Comparison of ENCODE assay signal across 1 cellular context in genomic region chr1:161612322-161613141, GRCh38.
TF ChIP-seq lines count a peak whose summit lies in the region.
"Not testable (repeated sequence)": the region's sequence is repeated elsewhere in the genome, so short reads cannot be mapped to it uniquely, and the experiment has no call there.

No MANE protein-coding gene starts in this region.

TF ChIP-seq in HepG2, 621 proteins besides CTCF, POLR2A, EP300 and RAD21 (continues in another document):
- 0 out of 2 replicates have a peak, but pooled peaks have one; percentile 19 for TF ChIP-seq KLF6 (CRISPR knock-in tag; IDR thresholded peaks at IDR 0.05)
- TF ChIP-seq HNRNPLL (IDR thresholded peaks at IDR 0.05; ENCODE audit: low read depth, low read length, poor library complexity, severe bottlenecking), result peak; percentile 86
- TF ChIP-seq, protein P1, sequence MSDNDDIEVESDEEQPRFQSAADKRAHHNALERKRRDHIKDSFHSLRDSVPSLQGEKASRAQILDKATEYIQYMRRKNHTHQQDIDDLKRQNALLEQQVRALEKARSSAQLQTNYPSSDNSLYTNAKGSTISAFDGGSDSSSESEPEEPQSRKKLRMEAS (IDR thresholded peaks at IDR 0.05), result 0 out of 2 replicates have a peak, but pooled peaks have one; percentile 4
- TF ChIP-seq, protein P2, sequence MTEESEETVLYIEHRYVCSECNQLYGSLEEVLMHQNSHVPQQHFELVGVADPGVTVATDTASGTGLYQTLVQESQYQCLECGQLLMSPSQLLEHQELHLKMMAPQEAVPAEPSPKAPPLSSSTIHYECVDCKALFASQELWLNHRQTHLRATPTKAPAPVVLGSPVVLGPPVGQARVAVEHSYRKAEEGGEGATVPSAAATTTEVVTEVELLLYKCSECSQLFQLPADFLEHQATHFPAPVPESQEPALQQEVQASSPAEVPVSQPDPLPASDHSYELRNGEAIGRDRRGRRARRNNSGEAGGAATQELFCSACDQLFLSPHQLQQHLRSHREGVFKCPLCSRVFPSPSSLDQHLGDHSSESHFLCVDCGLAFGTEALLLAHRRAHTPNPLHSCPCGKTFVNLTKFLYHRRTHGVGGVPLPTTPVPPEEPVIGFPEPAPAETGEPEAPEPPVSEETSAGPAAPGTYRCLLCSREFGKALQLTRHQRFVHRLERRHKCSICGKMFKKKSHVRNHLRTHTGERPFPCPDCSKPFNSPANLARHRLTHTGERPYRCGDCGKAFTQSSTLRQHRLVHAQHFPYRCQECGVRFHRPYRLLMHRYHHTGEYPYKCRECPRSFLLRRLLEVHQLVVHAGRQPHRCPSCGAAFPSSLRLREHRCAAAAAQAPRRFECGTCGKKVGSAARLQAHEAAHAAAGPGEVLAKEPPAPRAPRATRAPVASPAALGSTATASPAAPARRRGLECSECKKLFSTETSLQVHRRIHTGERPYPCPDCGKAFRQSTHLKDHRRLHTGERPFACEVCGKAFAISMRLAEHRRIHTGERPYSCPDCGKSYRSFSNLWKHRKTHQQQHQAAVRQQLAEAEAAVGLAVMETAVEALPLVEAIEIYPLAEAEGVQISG (CRISPR knock-in tag; IDR thresholded peaks at IDR 0.05), result peak; percentile 60
- peak; percentile 96 for TF ChIP-seq ZNF24 (IDR thresholded peaks at IDR 0.05)
- 0 out of 2 replicates have a peak, but pooled peaks have one; percentile 12 for TF ChIP-seq SIX4 (CRISPR knock-in tag; IDR thresholded peaks at IDR 0.05)
- TF ChIP-seq FOXA3 (CRISPR knock-in tag; IDR thresholded peaks at IDR 0.05), result peak; percentile 43; the same call in 1 of the 2 replicates
- peak; percentile 15; the same call in 1 of the 2 replicates for TF ChIP-seq RXRB (CRISPR knock-in tag; IDR thresholded peaks at IDR 0.05; ENCODE audit: borderline replicate concordance)
- 0 out of 2 replicates have a peak, but pooled peaks have one; percentile 45 for TF ChIP-seq NFYB (CRISPR knock-in tag; IDR thresholded peaks at IDR 0.05)
- TF ChIP-seq ZNF792 (CRISPR knock-in tag; IDR thresholded peaks at IDR 0.05), result peak; percentile 41; the same call in 1 of the 2 replicates
- TF ChIP-seq BCL6 (CRISPR knock-in tag; IDR thresholded peaks at IDR 0.05), result 0 out of 2 replicates have a peak, but pooled peaks have one; percentile 19
- peak; percentile 20; the same call in 1 of the 2 replicates for TF ChIP-seq SALL1 (CRISPR knock-in tag; IDR thresholded peaks at IDR 0.05)
- TF ChIP-seq HOXA5 (CRISPR knock-in tag; IDR thresholded peaks at IDR 0.05), result 0 out of 2 replicates have a peak, but pooled peaks have one; percentile 34
- peak; percentile 89; the same call in 1 of the 2 replicates for TF ChIP-seq MAF1 (CRISPR knock-in tag; IDR thresholded peaks at IDR 0.05; ENCODE audit: borderline replicate concordance)
- TF ChIP-seq ZBTB7B (CRISPR knock-in tag; IDR thresholded peaks at IDR 0.05), result 0 out of 2 replicates have a peak, but pooled peaks have one; percentile 46
- TF ChIP-seq ERF (CRISPR knock-in tag; IDR thresholded peaks at IDR 0.05), result peak; percentile 23; the same call in 1 of the 2 replicates
- TF ChIP-seq THAP11 (CRISPR knock-in tag; IDR thresholded peaks at IDR 0.05), result 0 out of 2 replicates have a peak, but pooled peaks have one; percentile 23
- peak; percentile 60; the same call in 1 of the 2 replicates for TF ChIP-seq ZNF580 (CRISPR knock-in tag; IDR thresholded peaks at IDR 0.05; ENCODE audit: borderline replicate concordance, low read depth)
- TF ChIP-seq, protein P3, sequence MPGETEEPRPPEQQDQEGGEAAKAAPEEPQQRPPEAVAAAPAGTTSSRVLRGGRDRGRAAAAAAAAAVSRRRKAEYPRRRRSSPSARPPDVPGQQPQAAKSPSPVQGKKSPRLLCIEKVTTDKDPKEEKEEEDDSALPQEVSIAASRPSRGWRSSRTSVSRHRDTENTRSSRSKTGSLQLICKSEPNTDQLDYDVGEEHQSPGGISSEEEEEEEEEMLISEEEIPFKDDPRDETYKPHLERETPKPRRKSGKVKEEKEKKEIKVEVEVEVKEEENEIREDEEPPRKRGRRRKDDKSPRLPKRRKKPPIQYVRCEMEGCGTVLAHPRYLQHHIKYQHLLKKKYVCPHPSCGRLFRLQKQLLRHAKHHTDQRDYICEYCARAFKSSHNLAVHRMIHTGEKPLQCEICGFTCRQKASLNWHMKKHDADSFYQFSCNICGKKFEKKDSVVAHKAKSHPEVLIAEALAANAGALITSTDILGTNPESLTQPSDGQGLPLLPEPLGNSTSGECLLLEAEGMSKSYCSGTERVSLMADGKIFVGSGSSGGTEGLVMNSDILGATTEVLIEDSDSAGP (CRISPR knock-in tag; IDR thresholded peaks at IDR 0.05; ENCODE audit: borderline replicate concordance), result peak; percentile 38; the same call in 1 of the 2 replicates
- TF ChIP-seq, protein P4, sequence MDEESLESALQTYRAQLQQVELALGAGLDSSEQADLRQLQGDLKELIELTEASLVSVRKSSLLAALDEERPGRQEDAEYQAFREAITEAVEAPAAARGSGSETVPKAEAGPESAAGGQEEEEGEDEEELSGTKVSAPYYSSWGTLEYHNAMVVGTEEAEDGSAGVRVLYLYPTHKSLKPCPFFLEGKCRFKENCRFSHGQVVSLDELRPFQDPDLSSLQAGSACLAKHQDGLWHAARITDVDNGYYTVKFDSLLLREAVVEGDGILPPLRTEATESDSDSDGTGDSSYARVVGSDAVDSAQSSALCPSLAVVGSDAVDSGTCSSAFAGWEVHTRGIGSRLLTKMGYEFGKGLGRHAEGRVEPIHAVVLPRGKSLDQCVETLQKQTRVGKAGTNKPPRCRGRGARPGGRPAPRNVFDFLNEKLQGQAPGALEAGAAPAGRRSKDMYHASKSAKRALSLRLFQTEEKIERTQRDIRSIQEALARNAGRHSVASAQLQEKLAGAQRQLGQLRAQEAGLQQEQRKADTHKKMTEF (CRISPR knock-in tag; IDR thresholded peaks at IDR 0.05), result peak; percentile 64
- TF ChIP-seq FOXO1 (CRISPR knock-in tag; IDR thresholded peaks at IDR 0.05), result 0 out of 2 replicates have a peak, but pooled peaks have one; percentile 10
- TF ChIP-seq MAZ (IDR thresholded peaks at IDR 0.05; ENCODE audit: borderline replicate concordance, low read depth, low read length), result peak; percentile 58; the same call in 1 of the 2 replicates
- not testable (repeated sequence) for TF ChIP-seq MAZ (CRISPR knock-in tag; IDR thresholded peaks at IDR 0.05; ENCODE audit: low read depth); SOX6 (IDR thresholded peaks at IDR 0.05)
- peak; percentile 39; the same call in 1 of the 2 replicates for TF ChIP-seq ZNF205 (CRISPR knock-in tag; IDR thresholded peaks at IDR 0.05)
- TF ChIP-seq SOX6 (CRISPR knock-in tag; IDR thresholded peaks at IDR 0.05), result peak; percentile 61
- TF ChIP-seq FOXJ3 (CRISPR knock-in tag; IDR thresholded peaks at IDR 0.05; ENCODE audit: borderline replicate concordance), result peak; percentile 21; the same call in 1 of the 2 replicates
- TF ChIP-seq HOXA3 (CRISPR knock-in tag; IDR thresholded peaks at IDR 0.05), result peak; percentile 36; the same call in 1 of the 2 replicates
- TF ChIP-seq, protein P5, sequence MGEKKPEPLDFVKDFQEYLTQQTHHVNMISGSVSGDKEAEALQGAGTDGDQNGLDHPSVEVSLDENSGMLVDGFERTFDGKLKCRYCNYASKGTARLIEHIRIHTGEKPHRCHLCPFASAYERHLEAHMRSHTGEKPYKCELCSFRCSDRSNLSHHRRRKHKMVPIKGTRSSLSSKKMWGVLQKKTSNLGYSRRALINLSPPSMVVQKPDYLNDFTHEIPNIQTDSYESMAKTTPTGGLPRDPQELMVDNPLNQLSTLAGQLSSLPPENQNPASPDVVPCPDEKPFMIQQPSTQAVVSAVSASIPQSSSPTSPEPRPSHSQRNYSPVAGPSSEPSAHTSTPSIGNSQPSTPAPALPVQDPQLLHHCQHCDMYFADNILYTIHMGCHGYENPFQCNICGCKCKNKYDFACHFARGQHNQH (CRISPR knock-in tag; IDR thresholded peaks at IDR 0.05), result peak; percentile 19; the same call in 1 of the 2 replicates
- peak; percentile 32; the same call in 1 of the 2 replicates for TF ChIP-seq FOSL2 (CRISPR knock-in tag; IDR thresholded peaks at IDR 0.05)
- TF ChIP-seq, protein P6, sequence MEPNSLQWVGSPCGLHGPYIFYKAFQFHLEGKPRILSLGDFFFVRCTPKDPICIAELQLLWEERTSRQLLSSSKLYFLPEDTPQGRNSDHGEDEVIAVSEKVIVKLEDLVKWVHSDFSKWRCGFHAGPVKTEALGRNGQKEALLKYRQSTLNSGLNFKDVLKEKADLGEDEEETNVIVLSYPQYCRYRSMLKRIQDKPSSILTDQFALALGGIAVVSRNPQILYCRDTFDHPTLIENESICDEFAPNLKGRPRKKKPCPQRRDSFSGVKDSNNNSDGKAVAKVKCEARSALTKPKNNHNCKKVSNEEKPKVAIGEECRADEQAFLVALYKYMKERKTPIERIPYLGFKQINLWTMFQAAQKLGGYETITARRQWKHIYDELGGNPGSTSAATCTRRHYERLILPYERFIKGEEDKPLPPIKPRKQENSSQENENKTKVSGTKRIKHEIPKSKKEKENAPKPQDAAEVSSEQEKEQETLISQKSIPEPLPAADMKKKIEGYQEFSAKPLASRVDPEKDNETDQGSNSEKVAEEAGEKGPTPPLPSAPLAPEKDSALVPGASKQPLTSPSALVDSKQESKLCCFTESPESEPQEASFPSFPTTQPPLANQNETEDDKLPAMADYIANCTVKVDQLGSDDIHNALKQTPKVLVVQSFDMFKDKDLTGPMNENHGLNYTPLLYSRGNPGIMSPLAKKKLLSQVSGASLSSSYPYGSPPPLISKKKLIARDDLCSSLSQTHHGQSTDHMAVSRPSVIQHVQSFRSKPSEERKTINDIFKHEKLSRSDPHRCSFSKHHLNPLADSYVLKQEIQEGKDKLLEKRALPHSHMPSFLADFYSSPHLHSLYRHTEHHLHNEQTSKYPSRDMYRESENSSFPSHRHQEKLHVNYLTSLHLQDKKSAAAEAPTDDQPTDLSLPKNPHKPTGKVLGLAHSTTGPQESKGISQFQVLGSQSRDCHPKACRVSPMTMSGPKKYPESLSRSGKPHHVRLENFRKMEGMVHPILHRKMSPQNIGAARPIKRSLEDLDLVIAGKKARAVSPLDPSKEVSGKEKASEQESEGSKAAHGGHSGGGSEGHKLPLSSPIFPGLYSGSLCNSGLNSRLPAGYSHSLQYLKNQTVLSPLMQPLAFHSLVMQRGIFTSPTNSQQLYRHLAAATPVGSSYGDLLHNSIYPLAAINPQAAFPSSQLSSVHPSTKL (CRISPR knock-in tag; IDR thresholded peaks at IDR 0.05), result peak; percentile 57
- peak; percentile 45 for TF ChIP-seq CBX1 (IDR thresholded peaks at IDR 0.05; ENCODE audit: low read depth)
- peak; percentile 51; the same call in 1 of the 2 replicates for TF ChIP-seq SOX5 (CRISPR knock-in tag; IDR thresholded peaks at IDR 0.05; ENCODE audit: borderline replicate concordance)
- peak; percentile 57; the same call in 1 of the 2 replicates for TF ChIP-seq SIX1 (CRISPR knock-in tag; IDR thresholded peaks at IDR 0.05; ENCODE audit: borderline replicate concordance)
- TF ChIP-seq GABPB1 (CRISPR knock-in tag; IDR thresholded peaks at IDR 0.05), result peak; percentile 49; the same call in 1 of the 2 replicates
- TF ChIP-seq ZMYM2 (CRISPR knock-in tag; IDR thresholded peaks at IDR 0.05), result 0 out of 2 replicates have a peak, but pooled peaks have one; percentile 39
- TF ChIP-seq TFDP1 (CRISPR knock-in tag; IDR thresholded peaks at IDR 0.05; ENCODE audit: borderline replicate concordance), result 0 out of 2 replicates have a peak, but pooled peaks have one; percentile 19
- TF ChIP-seq, protein P7, sequence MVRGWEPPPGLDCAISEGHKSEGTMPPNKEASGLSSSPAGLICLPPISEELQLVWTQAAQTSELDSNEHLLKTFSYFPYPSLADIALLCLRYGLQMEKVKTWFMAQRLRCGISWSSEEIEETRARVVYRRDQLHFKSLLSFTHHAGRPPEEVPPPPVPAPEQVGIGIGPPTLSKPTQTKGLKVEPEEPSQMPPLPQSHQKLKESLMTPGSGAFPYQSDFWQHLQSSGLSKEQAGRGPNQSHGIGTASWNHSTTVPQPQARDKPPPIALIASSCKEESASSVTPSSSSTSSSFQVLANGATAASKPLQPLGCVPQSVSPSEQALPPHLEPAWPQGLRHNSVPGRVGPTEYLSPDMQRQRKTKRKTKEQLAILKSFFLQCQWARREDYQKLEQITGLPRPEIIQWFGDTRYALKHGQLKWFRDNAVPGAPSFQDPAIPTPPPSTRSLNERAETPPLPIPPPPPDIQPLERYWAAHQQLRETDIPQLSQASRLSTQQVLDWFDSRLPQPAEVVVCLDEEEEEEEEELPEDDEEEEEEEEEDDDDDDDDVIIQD (CRISPR knock-in tag; IDR thresholded peaks at IDR 0.05; ENCODE audit: low read depth), result 0 out of 2 replicates have a peak, but pooled peaks have one; percentile 19
- 0 out of 2 replicates have a peak, but pooled peaks have one; percentile 11 for TF ChIP-seq MED1 (CRISPR knock-in tag; IDR thresholded peaks at IDR 0.05)
- TF ChIP-seq, protein P8, sequence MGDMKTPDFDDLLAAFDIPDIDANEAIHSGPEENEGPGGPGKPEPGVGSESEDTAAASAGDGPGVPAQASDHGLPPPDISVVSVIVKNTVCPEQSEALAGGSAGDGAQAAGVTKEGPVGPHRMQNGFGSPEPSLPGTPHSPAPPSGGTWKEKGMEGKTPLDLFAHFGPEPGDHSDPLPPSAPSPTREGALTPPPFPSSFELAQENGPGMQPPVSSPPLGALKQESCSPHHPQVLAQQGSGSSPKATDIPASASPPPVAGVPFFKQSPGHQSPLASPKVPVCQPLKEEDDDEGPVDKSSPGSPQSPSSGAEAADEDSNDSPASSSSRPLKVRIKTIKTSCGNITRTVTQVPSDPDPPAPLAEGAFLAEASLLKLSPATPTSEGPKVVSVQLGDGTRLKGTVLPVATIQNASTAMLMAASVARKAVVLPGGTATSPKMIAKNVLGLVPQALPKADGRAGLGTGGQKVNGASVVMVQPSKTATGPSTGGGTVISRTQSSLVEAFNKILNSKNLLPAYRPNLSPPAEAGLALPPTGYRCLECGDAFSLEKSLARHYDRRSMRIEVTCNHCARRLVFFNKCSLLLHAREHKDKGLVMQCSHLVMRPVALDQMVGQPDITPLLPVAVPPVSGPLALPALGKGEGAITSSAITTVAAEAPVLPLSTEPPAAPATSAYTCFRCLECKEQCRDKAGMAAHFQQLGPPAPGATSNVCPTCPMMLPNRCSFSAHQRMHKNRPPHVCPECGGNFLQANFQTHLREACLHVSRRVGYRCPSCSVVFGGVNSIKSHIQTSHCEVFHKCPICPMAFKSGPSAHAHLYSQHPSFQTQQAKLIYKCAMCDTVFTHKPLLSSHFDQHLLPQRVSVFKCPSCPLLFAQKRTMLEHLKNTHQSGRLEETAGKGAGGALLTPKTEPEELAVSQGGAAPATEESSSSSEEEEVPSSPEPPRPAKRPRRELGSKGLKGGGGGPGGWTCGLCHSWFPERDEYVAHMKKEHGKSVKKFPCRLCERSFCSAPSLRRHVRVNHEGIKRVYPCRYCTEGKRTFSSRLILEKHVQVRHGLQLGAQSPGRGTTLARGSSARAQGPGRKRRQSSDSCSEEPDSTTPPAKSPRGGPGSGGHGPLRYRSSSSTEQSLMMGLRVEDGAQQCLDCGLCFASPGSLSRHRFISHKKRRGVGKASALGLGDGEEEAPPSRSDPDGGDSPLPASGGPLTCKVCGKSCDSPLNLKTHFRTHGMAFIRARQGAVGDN (CRISPR knock-in tag; IDR thresholded peaks at IDR 0.05), result peak; percentile 46
